13 cellular contexts compared by ENCODE assay signal in the genomic region with DNA sequence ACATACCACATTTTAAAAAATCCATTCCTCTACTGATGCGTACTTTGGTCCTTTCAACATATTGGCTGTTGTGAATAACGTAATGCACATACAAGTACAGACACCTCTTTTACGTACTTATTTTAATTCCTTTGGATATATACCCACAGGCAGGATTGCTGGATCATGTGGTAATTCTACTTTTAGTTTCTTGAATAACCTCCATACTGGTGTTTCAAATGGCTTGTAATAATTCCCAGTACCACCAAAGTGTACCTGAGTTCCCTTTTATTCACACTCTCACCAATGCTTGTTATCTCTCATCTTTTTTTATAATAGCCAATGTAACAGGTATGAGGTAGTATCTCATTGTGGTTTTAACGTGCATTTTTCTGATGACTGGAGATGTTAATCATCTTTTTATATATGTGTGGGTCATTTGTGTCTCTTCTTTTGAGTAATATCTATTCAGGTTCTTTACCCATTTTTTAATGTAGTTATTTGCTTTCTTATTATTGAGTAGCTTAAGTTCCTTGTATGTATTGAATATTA.
A peak's percentile ranks its signal among the peaks of the same experiment; 100 is the strongest.
DNase-seq lines count a peak whose midpoint lies in the region; ATAC-seq and TF ChIP-seq lines count a peak whose summit lies in the region.
"Had no signal": no experiment of that assay in that cellular context is flagged by ENCODE, and none has a peak within 500 bp of the region (broad histone marks: within the 10 kb centered on the region; RNA-seq: fewer than 3 reads in every experiment).

No MANE protein-coding gene starts in this region.

- intact Hi-C loops in PC-3 (cut with micrococcal nuclease), result no loop called here

- H3K9me3 Mint-ChIP-seq in GM23338, result peaks cover 23% of the 10 kb centered on the region
- H3K9me3 Mint-ChIP-seq in effector memory CD8-positive, alpha-beta T cell, result peaks cover 0 to 4% of the 10 kb centered on the region in 2 donors

- H3K27me3 ChIP-seq in GM23338 (ENCODE audit: insufficient read depth) (no peaks in the 10 kb centered on the region), PC-3 (ENCODE audit: low read length) (no peaks in the 10 kb centered on the region)

- H3K4me1 ChIP-seq in GM23338 (ENCODE audit: insufficient read depth), result no peaks in the 10 kb centered on the region; the same call in 1 of the 2 replicates
- no peaks in the 10 kb centered on the region; the same call in 1 of the 2 replicates for H3K4me1 ChIP-seq in PC-3 (ENCODE audit: insufficient read depth, low read length)
- H3K4me1 ChIP-seq: Caco-2 had no signal

- TF ChIP-seq CTCF in GM23338 (conservative IDR thresholded peaks at IDR 0.05; ENCODE audit: low read depth in 2 of 2) (no peak), PC-3 (conservative IDR thresholded peaks at IDR 0.05; ENCODE audit: low read depth, low read length) (no peak)

- H3K27ac ChIP-seq in GM23338 (ENCODE audit: low read depth), result no peak overlapping the region
- H3K27ac ChIP-seq in PC-3 (ENCODE audit: low read length), result no peak overlapping the region
- H3K27ac ChIP-seq in epithelial cell of prostate, result no peak overlapping the region

- CTCF ChIA-PET in PC-3 (lab: Charles Lee), result no interaction called here

- DNase-seq in GM23338 (ENCODE audit: low spot score), result no peak
- peak; percentile 38 for DNase-seq in PC-3
- DNase-seq in epithelial cell of prostate (ENCODE audit: low read depth, low spot score), result peak; percentile 16
- no peak for DNase-seq in effector memory CD8-positive, alpha-beta T cell
- no peak for DNase-seq in foreskin melanocyte
- DNase-seq in OCI-M1 (lab: John Stamatoyannopoulos, UW), result no peak
- DNase-seq: C1 segment of cervical spinal cord; Caco-2; CD4-positive, alpha-beta memory T cell; DMS153; DND-41; H7; HCEC 1CT had no signal

- no peak overlapping the region for H3K27ac Mint-ChIP-seq in GM23338
- no peak overlapping the region for H3K27ac Mint-ChIP-seq in effector memory CD8-positive, alpha-beta T cell
- H3K27ac Mint-ChIP-seq: CD4-positive, alpha-beta memory T cell had no signal

- no peaks in the 10 kb centered on the region for H3K79me2 ChIP-seq in GM23338 (replicated peaks; ENCODE audit: insufficient read depth)
- no peaks in the 10 kb centered on the region for H3K79me2 ChIP-seq in PC-3 (ENCODE audit: low read length)

- no TSS peak for BruUV-seq in PC-3 (replicated peaks; lab: Mats Ljungman, UMichigan)

- H3K9me2 ChIP-seq in GM23338 (ENCODE audit: insufficient read depth) (no peaks in the 10 kb centered on the region), PC-3 (replicated peaks; ENCODE audit: low read length) (no peaks in the 10 kb centered on the region)

- no peaks in the 10 kb centered on the region for H3F3A ChIP-seq in GM23338 (replicated peaks; ENCODE audit: low read depth)
- no peaks in the 10 kb centered on the region for H3F3A ChIP-seq in PC-3 (ENCODE audit: low read length, unreplicated experiment)

- no peaks in the 10 kb centered on the region for H3K36me3 ChIP-seq in GM23338 (ENCODE audit: insufficient read depth)
- no peaks in the 10 kb centered on the region for H3K36me3 ChIP-seq in PC-3 (ENCODE audit: low read depth, low read length)

- H3K36me3 Mint-ChIP-seq in GM23338 (ENCODE audit: low read depth), result peaks cover 22% of the 10 kb centered on the region; the same call in 2 of the 3 replicates
- no peaks in the 10 kb centered on the region for H3K36me3 Mint-ChIP-seq in effector memory CD8-positive, alpha-beta T cell (ENCODE audit: insufficient read depth)
- H3K36me3 Mint-ChIP-seq: CD4-positive, alpha-beta memory T cell had no signal

- no peaks in the 10 kb centered on the region; the same call in 2 of the 3 replicates for H3K4me1 Mint-ChIP-seq in GM23338
- no peaks in the 10 kb centered on the region for H3K4me1 Mint-ChIP-seq in effector memory CD8-positive, alpha-beta T cell (ENCODE audit: low read depth in 2 of 2)

- no peak overlapping the region for H3K4me3 ChIP-seq in GM23338
- H3K4me3 ChIP-seq in PC-3 (ENCODE audit: low read length), result no peak overlapping the region

- H2AFZ ChIP-seq in GM23338 (peak overlapping the region; percentile 38; the same call in 1 of the 2 replicates), PC-3 (ENCODE audit: low read length) (no peak overlapping the region)

- H3K9ac ChIP-seq in PC-3 (ENCODE audit: low read length), result no peak overlapping the region

- no peak for ATAC-seq in GM23338
- ATAC-seq in PC-3, result no peak
- ATAC-seq in effector memory CD8-positive, alpha-beta T cell (replicated peaks), result no peak

- no peak overlapping the region for H3K4me3 Mint-ChIP-seq in GM23338
- H3K4me3 Mint-ChIP-seq in effector memory CD8-positive, alpha-beta T cell, result no peak overlapping the region
- H3K4me3 Mint-ChIP-seq: CD4-positive, alpha-beta memory T cell had no signal

- no peaks in the 10 kb centered on the region for H3K27me3 Mint-ChIP-seq in GM23338 (ENCODE audit: insufficient read depth, low read depth, poor library complexity)
- peaks cover 7 to 12% of the 10 kb centered on the region in 2 donors for H3K27me3 Mint-ChIP-seq in effector memory CD8-positive, alpha-beta T cell

- H4K20me1 ChIP-seq in GM23338 (replicated peaks; ENCODE audit: insufficient read depth) (no peaks in the 10 kb centered on the region), PC-3 (ENCODE audit: low read length) (no peaks in the 10 kb centered on the region)

- H3K9me3 ChIP-seq in PC-3 (ENCODE audit: low read length), result no peaks in the 10 kb centered on the region
- H3K9me3 ChIP-seq: Caco-2 had no signal

- POLR2A ChIA-PET in PC-3 (lab: Charles Lee; ENCODE audit: unreplicated experiment), result no interaction called here

- H3K4me2 ChIP-seq in GM23338, result no peak overlapping the region
- H3K4me2 ChIP-seq in PC-3 (ENCODE audit: low read length), result no peak overlapping the region

TF ChIP-seq in GM23338, 12 proteins besides CTCF, POLR2A, EP300 and RAD21 (continues in another document):
- TF ChIP-seq, protein P1, sequence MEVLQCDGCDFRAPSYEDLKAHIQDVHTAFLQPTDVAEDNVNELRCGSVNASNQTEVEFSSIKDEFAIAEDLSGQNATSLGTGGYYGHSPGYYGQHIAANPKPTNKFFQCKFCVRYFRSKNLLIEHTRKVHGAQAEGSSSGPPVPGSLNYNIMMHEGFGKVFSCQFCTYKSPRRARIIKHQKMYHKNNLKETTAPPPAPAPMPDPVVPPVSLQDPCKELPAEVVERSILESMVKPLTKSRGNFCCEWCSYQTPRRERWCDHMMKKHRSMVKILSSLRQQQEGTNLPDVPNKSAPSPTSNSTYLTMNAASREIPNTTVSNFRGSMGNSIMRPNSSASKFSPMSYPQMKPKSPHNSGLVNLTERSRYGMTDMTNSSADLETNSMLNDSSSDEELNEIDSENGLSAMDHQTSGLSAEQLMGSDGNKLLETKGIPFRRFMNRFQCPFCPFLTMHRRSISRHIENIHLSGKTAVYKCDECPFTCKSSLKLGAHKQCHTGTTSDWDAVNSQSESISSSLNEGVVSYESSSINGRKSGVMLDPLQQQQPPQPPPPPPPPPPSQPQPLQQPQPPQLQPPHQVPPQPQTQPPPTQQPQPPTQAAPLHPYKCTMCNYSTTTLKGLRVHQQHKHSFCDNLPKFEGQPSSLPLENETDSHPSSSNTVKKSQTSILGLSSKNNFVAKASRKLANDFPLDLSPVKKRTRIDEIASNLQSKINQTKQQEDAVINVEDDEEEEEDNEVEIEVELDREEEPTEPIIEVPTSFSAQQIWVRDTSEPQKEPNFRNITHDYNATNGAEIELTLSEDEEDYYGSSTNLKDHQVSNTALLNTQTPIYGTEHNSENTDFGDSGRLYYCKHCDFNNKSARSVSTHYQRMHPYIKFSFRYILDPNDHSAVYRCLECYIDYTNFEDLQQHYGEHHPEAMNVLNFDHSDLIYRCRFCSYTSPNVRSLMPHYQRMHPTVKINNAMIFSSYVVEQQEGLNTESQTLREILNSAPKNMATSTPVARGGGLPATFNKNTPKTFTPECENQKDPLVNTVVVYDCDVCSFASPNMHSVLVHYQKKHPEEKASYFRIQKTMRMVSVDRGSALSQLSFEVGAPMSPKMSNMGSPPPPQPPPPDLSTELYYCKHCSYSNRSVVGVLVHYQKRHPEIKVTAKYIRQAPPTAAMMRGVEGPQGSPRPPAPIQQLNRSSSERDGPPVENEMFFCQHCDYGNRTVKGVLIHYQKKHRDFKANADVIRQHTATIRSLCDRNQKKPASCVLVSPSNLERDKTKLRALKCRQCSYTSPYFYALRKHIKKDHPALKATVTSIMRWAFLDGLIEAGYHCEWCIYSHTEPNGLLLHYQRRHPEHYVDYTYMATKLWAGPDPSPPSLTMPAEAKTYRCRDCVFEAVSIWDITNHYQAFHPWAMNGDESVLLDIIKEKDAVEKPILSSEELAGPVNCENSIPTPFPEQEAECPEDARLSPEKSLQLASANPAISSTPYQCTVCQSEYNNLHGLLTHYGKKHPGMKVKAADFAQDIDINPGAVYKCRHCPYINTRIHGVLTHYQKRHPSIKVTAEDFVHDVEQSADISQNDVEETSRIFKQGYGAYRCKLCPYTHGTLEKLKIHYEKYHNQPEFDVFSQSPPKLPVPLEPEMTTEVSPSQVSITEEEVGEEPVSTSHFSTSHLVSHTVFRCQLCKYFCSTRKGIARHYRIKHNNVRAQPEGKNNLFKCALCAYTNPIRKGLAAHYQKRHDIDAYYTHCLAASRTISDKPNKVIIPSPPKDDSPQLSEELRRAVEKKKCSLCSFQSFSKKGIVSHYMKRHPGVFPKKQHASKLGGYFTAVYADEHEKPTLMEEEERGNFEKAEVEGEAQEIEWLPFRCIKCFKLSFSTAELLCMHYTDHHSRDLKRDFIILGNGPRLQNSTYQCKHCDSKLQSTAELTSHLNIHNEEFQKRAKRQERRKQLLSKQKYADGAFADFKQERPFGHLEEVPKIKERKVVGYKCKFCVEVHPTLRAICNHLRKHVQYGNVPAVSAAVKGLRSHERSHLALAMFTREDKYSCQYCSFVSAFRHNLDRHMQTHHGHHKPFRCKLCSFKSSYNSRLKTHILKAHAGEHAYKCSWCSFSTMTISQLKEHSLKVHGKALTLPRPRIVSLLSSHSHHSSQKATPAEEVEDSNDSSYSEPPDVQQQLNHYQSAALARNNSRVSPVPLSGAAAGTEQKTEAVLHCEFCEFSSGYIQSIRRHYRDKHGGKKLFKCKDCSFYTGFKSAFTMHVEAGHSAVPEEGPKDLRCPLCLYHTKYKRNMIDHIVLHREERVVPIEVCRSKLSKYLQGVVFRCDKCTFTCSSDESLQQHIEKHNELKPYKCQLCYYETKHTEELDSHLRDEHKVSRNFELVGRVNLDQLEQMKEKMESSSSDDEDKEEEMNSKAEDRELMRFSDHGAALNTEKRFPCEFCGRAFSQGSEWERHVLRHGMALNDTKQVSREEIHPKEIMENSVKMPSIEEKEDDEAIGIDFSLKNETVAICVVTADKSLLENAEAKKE (CRISPR knock-in tag; IDR thresholded peaks at IDR 0.05), result no peak
- TF ChIP-seq POLR2AphosphoS5 (IDR thresholded peaks at IDR 0.05; ENCODE audit: low read depth) (no peak), EZH2 (IDR thresholded peaks at IDR 0.05; ENCODE audit: low read depth, unreplicated experiment) (no peak)

Comparison
In these comparisons a context has a peak if more than half of its experiments do, and no peak if none do; other contexts are left out.
1. DNase-seq: peak in PC-3 (single experiment) and epithelial cell of prostate (single experiment); none in GM23338 (single experiment), effector memory CD8-positive, alpha-beta T cell (0 of 3), foreskin melanocyte (single experiment) and OCI-M1 (single experiment).